In the genomic region with DNA sequence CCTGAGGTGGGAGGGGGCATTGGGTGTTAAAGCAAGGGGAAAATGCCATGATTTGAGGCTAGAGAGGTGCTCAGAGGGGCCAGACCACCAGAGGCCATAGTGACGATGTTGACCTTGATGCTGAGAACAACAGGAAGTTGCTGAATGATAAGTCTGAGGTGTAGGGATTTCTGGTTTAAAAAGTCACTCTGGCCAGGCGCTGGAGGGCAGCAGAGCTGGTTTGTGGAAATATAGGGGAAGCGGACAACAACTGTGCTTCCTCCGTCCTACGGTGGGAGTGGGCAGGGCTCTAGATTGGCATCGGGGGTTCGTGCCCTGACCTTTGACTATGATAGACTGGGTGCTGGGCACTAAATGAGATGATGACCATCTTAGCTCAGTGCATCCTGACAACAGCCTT, we compare ENCODE assay signal across 13 cellular contexts. TPM values are rescaled to one million over a fixed set of nuclear protein-coding genes. Genes with fewer than 3 reads are reported as not detected.
DNase-seq lines count a peak whose midpoint lies in the region; ATAC-seq and TF ChIP-seq lines count a peak whose summit lies in the region.
"Had no signal": no experiment of that assay in that cellular context is flagged by ENCODE, and none has a peak within 500 bp of the region (broad histone marks: within the 10 kb centered on the region; RNA-seq: fewer than 3 reads in every experiment).

No MANE protein-coding gene starts in this region.

- intact Hi-C loops in breast epithelium (cut with DNase I; ENCODE audit: low total_unique reads) (no loop called here), mammary epithelial cell (cut with micrococcal nuclease) (no loop called here), left ventricle myocardium superior (cut with micrococcal nuclease) (loop anchor here (10.0 kb wide), 1 partner anchor 49 kb away; the partner anchor contains the start of gene STOM), psoas muscle (cut with DNase I) (no loop called here), uterus (cut with DNase I; ENCODE audit: low total_unique reads) (loop anchor here (10.0 kb wide), 1 partner anchor 49 kb away; the partner anchor contains the start of gene STOM)

- peak; percentile 1 for ATAC-seq in left ventricle myocardium superior
- ATAC-seq in psoas muscle, result peak in 2 of 4 donors; percentile 1
- no peak for ATAC-seq in HG03342 (IDR thresholded peaks at IDR 0.05; ENCODE audit: unreplicated experiment)
- ATAC-seq: activated T-cell treated with anti-CD3 and anti-CD28 coated beads, Interleukin-2, amount 50 U/mL, for 4 hours had no signal

- H3K27me3 ChIP-seq in breast epithelium, result no peaks in the 10 kb centered on the region
- H3K27me3 ChIP-seq in mammary epithelial cell (ENCODE audit: insufficient read depth, low read length), result no peaks in the 10 kb centered on the region
- H3K27me3 ChIP-seq in psoas muscle (ENCODE audit: insufficient read depth in 3 of 3, low read length in 2 of 3), result no peaks in the 10 kb centered on the region
- no peaks in the 10 kb centered on the region for H3K27me3 ChIP-seq in uterus

- H3K27ac ChIP-seq in breast epithelium, result peak overlapping the region; percentile 95 to 96
- H3K27ac ChIP-seq in mammary epithelial cell (ENCODE audit: insufficient read depth, low read depth, low read length), result no peak overlapping the region
- H3K27ac ChIP-seq in psoas muscle, result peak overlapping the region; percentile 86
- H3K27ac ChIP-seq in uterus, result peak overlapping the region; percentile 82 to 98

- no peaks in the 10 kb centered on the region for H3K79me2 ChIP-seq in mammary epithelial cell (ENCODE audit: insufficient read depth, low read length)

- TF ChIP-seq CTCF in breast epithelium (IDR thresholded peaks at IDR 0.05) (no peak), mammary epithelial cell (conservative IDR thresholded peaks at IDR 0.05 in 1 of 2, IDR thresholded peaks at IDR 0.05 in 1 of 2; ENCODE audit: extremely low read depth in 1 of 2, insufficient read depth in 1 of 2, low read depth in 1 of 2, low read length in 2 of 2) (no peak), psoas muscle (IDR thresholded peaks at IDR 0.05) (no peak), uterus (IDR thresholded peaks at IDR 0.05) (peak in 1 of 4 experiments; percentile 15)

- in situ Hi-C loops in mammary epithelial cell (cut with MboI; ENCODE audit: low sequenced_read_pairs in 2 of 2), result loop anchor here in 1 of 2 donors (10.0 kb wide), 1 partner anchor 49 kb away; the partner anchor contains the start of gene STOM

- H3K9ac ChIP-seq in mammary epithelial cell (ENCODE audit: insufficient read depth, low read length), result no peak overlapping the region

- dilution Hi-C loops in mammary epithelial cell (cut with HindIII; ENCODE audit: low sequenced_read_pairs), result no loop called here

- H3K4me3 ChIP-seq in breast epithelium, result no peak overlapping the region
- no peak overlapping the region for H3K4me3 ChIP-seq in mammary epithelial cell (replicated peaks in 1 of 3; ENCODE audit: insufficient read depth in 1 of 3, low read depth in 2 of 3, low read length in 3 of 3)
- H3K4me3 ChIP-seq in psoas muscle, result peak overlapping the region; percentile 45
- H3K4me3 ChIP-seq in uterus, result no peak overlapping the region

- H3K4me1 ChIP-seq in breast epithelium (peaks cover 14 to 21% of the 10 kb centered on the region in 2 donors), mammary epithelial cell (ENCODE audit: insufficient read depth, low read length) (peaks cover 27% of the 10 kb centered on the region), psoas muscle (peaks cover 27% of the 10 kb centered on the region), uterus (peaks cover 3 to 15% of the 10 kb centered on the region in 2 donors)

- 92% methylated on average over 7 of the region's 7 CpGs for WGBS in mammary epithelial cell (ENCODE audit: low coverage, missing lambda C conversion rate)
- WGBS in psoas muscle, 3 donors, result 68 to 73% (median 72%) methylated on average over 7 of the region's 7 CpGs

- TF ChIP-seq POLR2A in breast epithelium (IDR thresholded peaks at IDR 0.05) (no peak), uterus (IDR thresholded peaks at IDR 0.05) (no peak)

- no peak overlapping the region for H3K4me2 ChIP-seq in mammary epithelial cell (ENCODE audit: insufficient read depth, low read depth, low read length)

- CTCF ChIA-PET in mammary epithelial cell (lab: Charles Lee; ENCODE audit: low non-redundant PET), result no interaction called here

- H3K36me3 ChIP-seq in breast epithelium (peaks cover 12% of the 10 kb centered on the region), mammary epithelial cell (ENCODE audit: insufficient read depth, low read length) (peaks cover 33% of the 10 kb centered on the region), psoas muscle (ENCODE audit: insufficient read depth in 1 of 2, low read depth in 1 of 2) (peaks cover 6 to 87% of the 10 kb centered on the region in 2 donors), uterus (no peaks in the 10 kb centered on the region)

- H2AFZ ChIP-seq in mammary epithelial cell (ENCODE audit: low read depth, low read length), result no peak overlapping the region

- BruUV-seq in mammary epithelial cell (replicated peaks; lab: Mats Ljungman, UMichigan), result no TSS peak

- no peaks in the 10 kb centered on the region for H4K20me1 ChIP-seq in mammary epithelial cell (ENCODE audit: insufficient read depth, low read length)

- DNase-seq in breast epithelium (ENCODE audit: low spot score in 2 of 2), result no peak
- no peak for DNase-seq in mammary epithelial cell
- DNase-seq in left ventricle myocardium superior, result no peak
- no peak for DNase-seq in psoas muscle
- no peak for DNase-seq in uterus
- no peak for DNase-seq in stimulated activated CD4-positive, alpha-beta T cell treated with anti-CD3 and anti-CD28 coated beads, Interleukin-4, amount 100 ng/mL, for 24 hours
- DNase-seq in nucleus accumbens (lab: John Stamatoyannopoulos, UW), result no peak
- DNase-seq: activated T-cell treated with anti-CD3 and anti-CD28 coated beads, Interleukin-2, amount 50 U/mL, for 4 hours; DMS79; NCI-H1436 treated with DMSO at 0.1 percent for 48 hours; NCI-H524 treated with DMSO at 0.1 percent for 48 hours; stimulated activated CD4-positive, alpha-beta T cell treated with anti-CD3 and anti-CD28 coated beads, Interleukin-4, amount 100 ng/mL, for 4 hours had no signal

- no peaks in the 10 kb centered on the region for H3K9me3 ChIP-seq in breast epithelium
- no peaks in the 10 kb centered on the region for H3K9me3 ChIP-seq in mammary epithelial cell (replicated peaks; ENCODE audit: insufficient read depth, low read length)
- no peaks in the 10 kb centered on the region for H3K9me3 ChIP-seq in psoas muscle
- H3K9me3 ChIP-seq in uterus, result no peaks in the 10 kb centered on the region

RNA-seq across cellular contexts. Expression of gene STOM, which starts 44.7 kb away (rescaled TPM):
- total RNA-seq in breast epithelium (100 to 1,000 TPM; 263 to 444 (median 334) TPM), mammary epithelial cell (100 to 1,000 TPM in 1 of 2 donors, 10 to 100 TPM in 1; 80.3 to 124 TPM), left ventricle myocardium superior (153 TPM), psoas muscle (100 to 1,000 TPM in 3 of 4 donors, 10 to 100 TPM in 1; 89.6 to 237 (median 114) TPM), uterus (100 to 1,000 TPM; 143 to 299 (median 158) TPM)
- polyA plus RNA-seq in mammary epithelial cell (71.7 TPM), psoas muscle (10 to 100 TPM; 53.2 to 83.4 (median 62.2) TPM)
- 41.9 TPM for polyA minus RNA-seq in mammary epithelial cell

RNA-seq across cellular contexts. Expression of gene GSN, which starts 57.4 kb away (rescaled TPM):
- total RNA-seq in breast epithelium (over 10,000 TPM in 1 of 3 donors, 1,000 to 10,000 TPM in 2; 1,290 to 13,922 (median 1,437) TPM), mammary epithelial cell (100 to 1,000 TPM; 196 to 723 TPM), left ventricle myocardium superior (717 TPM), psoas muscle (100 to 1,000 TPM; 140 to 490 (median 211) TPM), uterus (1,000 to 10,000 TPM in 2 of 4 donors, 100 to 1,000 TPM in 2; 567 to 1,619 (median 884) TPM)
- polyA plus RNA-seq in mammary epithelial cell (462 TPM), psoas muscle (100 to 1,000 TPM; 199 to 225 (median 208) TPM)
- polyA minus RNA-seq in mammary epithelial cell, result 325 TPM

Comparison
In these comparisons a context has a peak if more than half of its experiments do, and no peak if none do; other contexts are left out.
1. intact Hi-C loops: an anchor here in left ventricle myocardium superior (10.0 kb wide) and uterus (10.0 kb wide); none called in breast epithelium, mammary epithelial cell and psoas muscle.